13 cellular contexts compared by ENCODE assay signal in genomic region chr1:161735837-161736236, GRCh38. TPM values are rescaled to one million over a fixed set of nuclear protein-coding genes. Genes with fewer than 3 reads are reported as not detected.
"Had no signal": no experiment of that assay in that cellular context is flagged by ENCODE, and none has a peak within 500 bp of the region (broad histone marks: within the 10 kb centered on the region; RNA-seq: fewer than 3 reads in every experiment).

No MANE protein-coding gene starts in this region.

- H3K27ac Mint-ChIP-seq: activated T-helper 1 cell treated with anti-CD3 and anti-CD28 coated beads, Interleukin-12 subunit alpha, Interleukin-12 subunit beta, Interleukin-2, Interleukin-4 antibody, amounts not matched to agents 30 ng/mL and 10 ng/mL and 1 ng/mL, durations not matched to agents 14 hours and 24 hours and 36 hours; naive thymus-derived CD4-positive, alpha-beta T cell; stimulated activated naive CD8-positive, alpha-beta T cell treated with anti-CD3 and anti-CD28 coated beads, Interleukin-15, amount 100 ng/mL, for 72 hours; T-helper 2 cell treated with Interferon-gamma antibody and Interleukin-4, amounts not matched to agents 5 μg/mL and 100 μg/mL, for 36 hours had no signal

- H3K4me3 Mint-ChIP-seq: activated T-helper 1 cell treated with anti-CD3 and anti-CD28 coated beads, Interleukin-12 subunit alpha, Interleukin-12 subunit beta, Interleukin-2, Interleukin-4 antibody, amounts not matched to agents 30 ng/mL and 10 ng/mL and 1 ng/mL, durations not matched to agents 14 hours and 24 hours and 36 hours; naive thymus-derived CD4-positive, alpha-beta T cell; stimulated activated naive CD8-positive, alpha-beta T cell treated with anti-CD3 and anti-CD28 coated beads, Interleukin-15, amount 100 ng/mL, for 72 hours; T-helper 2 cell treated with Interferon-gamma antibody and Interleukin-4, amounts not matched to agents 5 μg/mL and 100 μg/mL, for 36 hours had no signal

- H3K4me1 ChIP-seq: right atrium auricular region had no signal

- H3K4me3 ChIP-seq: right atrium auricular region, skin epidermis, thoracic aorta had no signal

- ATAC-seq: left lobe of liver; naive thymus-derived CD4-positive, alpha-beta T cell had no signal

- DNase-seq: activated naive CD4-positive, alpha-beta T cell treated with Interleukin-2 at 50 U/mL for 16 hours; naive thymus-derived CD4-positive, alpha-beta T cell; stimulated activated CD4-positive, alpha-beta T cell treated with anti-CD3 and anti-CD28 coated beads, Interleukin-4, amount 100 ng/mL, for 24 hours; stimulated activated naive CD8-positive, alpha-beta T cell treated with anti-CD3 and anti-CD28 coated beads, Interleukin-15, amount 100 ng/mL, for 72 hours; SW 1271 had no signal

- H3K9me3 ChIP-seq: right atrium auricular region, thoracic aorta had no signal

- H3K9me3 Mint-ChIP-seq: activated T-helper 1 cell treated with anti-CD3 and anti-CD28 coated beads, Interleukin-12 subunit alpha, Interleukin-12 subunit beta, Interleukin-2, Interleukin-4 antibody, amounts not matched to agents 30 ng/mL and 10 ng/mL and 1 ng/mL, durations not matched to agents 14 hours and 24 hours and 36 hours; naive thymus-derived CD4-positive, alpha-beta T cell; stimulated activated naive CD8-positive, alpha-beta T cell treated with anti-CD3 and anti-CD28 coated beads, Interleukin-15, amount 100 ng/mL, for 72 hours; T-helper 2 cell treated with Interferon-gamma antibody and Interleukin-4, amounts not matched to agents 5 μg/mL and 100 μg/mL, for 36 hours had no signal

- H3K36me3 ChIP-seq: right atrium auricular region, thoracic aorta had no signal

- H3K27me3 ChIP-seq: right atrium auricular region had no signal

- H3K36me3 Mint-ChIP-seq: naive thymus-derived CD4-positive, alpha-beta T cell had no signal

- H3K27ac ChIP-seq: right atrium auricular region, thoracic aorta had no signal

RNA-seq across cellular contexts. Expression of gene FCRLB, which starts 14.5 kb away (rescaled TPM):
- total RNA-seq: activated T-helper 1 cell treated with anti-CD3 and anti-CD28 coated beads, Interleukin-12 subunit alpha, Interleukin-12 subunit beta, Interleukin-2, Interleukin-4 antibody, amounts not matched to agents 30 ng/mL and 10 ng/mL and 1 ng/mL, durations not matched to agents 14 hours and 24 hours and 36 hours had no signal

RNA-seq across cellular contexts. Expression of gene FCRLA, which starts 28.8 kb away (rescaled TPM):
- total RNA-seq: activated CD8-positive, alpha-beta memory T cell treated with anti-CD3 and anti-CD28 coated beads for 36 hours; activated T-helper 1 cell treated with anti-CD3 and anti-CD28 coated beads, Interleukin-12 subunit alpha, Interleukin-12 subunit beta, Interleukin-2, Interleukin-4 antibody, amounts not matched to agents 30 ng/mL and 10 ng/mL and 1 ng/mL, durations not matched to agents 14 hours and 24 hours and 36 hours; left lobe of liver; lung microvascular endothelial cell; thoracic aorta had no signal
